Comparison of ENCODE assay signal across 18 cellular contexts in the genomic region with DNA sequence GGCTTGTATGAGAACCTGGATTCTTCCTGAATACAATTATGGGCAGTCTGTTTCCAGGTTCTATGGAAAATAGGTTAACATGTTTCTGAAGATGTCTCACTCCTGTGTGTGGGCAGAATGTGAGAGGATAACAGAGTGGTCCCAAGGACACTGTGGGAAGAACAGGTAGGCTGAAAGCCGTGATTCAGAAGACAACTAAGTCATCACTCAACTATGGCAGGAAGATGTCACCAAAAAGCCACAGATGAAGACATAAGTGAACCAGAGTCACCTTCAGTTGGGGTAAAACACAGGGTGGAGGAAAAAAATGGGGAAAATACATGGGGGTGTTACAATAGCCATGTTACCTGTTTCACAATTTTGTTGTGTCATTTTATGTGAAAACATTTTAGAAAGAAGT.
DNase-seq lines count a peak whose midpoint lies in the region; ATAC-seq and TF ChIP-seq lines count a peak whose summit lies in the region.
"Had no signal": no experiment of that assay in that cellular context is flagged by ENCODE, and none has a peak within 500 bp of the region (broad histone marks: within the 10 kb centered on the region; RNA-seq: fewer than 3 reads in every experiment).

No MANE protein-coding gene starts in this region.

- DNase-seq in activated naive CD8-positive, alpha-beta T cell treated with anti-CD3 and anti-CD28 coated beads, Interleukin-2, amount 50 U/mL, for 24 hours = no peak
- DNase-seq in heart left ventricle = no peak
- no peak for DNase-seq in NCI-H526 (lab: John Stamatoyannopoulos, UW)
- DNase-seq: activated gamma-delta T cell; DMS 273 treated with DMSO at 0.1 percent for 48 hours; KG1; kidney glomerular epithelial cell; mucosa of descending colon; NCI-H1436 treated with DMSO at 0.1 percent for 48 hours; NCI-H2227 treated with DMSO at 0.1 percent for 48 hours; NK-92 treated with Interleukin-12 subunit alpha and Interleukin-12 subunit beta, amount 100 ng/mL, for 24 hours; T-helper 17 cell had no signal

- TF ChIP-seq POLR2A in heart left ventricle (IDR thresholded peaks at IDR 0.05) = no peak

- H3K9me3 ChIP-seq in heart left ventricle = no peaks in the 10 kb centered on the region
- H3K9me3 ChIP-seq: mucosa of descending colon had no signal

- peaks cover 12% of the 10 kb centered on the region for H3K36me3 Mint-ChIP-seq in activated naive CD8-positive, alpha-beta T cell treated with anti-CD3 and anti-CD28 coated beads, Interleukin-2, amount 50 U/mL, for 24 hours (ENCODE audit: low read depth)

- H3K27me3 ChIP-seq in heart left ventricle = no peaks in the 10 kb centered on the region

- H3K4me3 Mint-ChIP-seq in activated naive CD8-positive, alpha-beta T cell treated with anti-CD3 and anti-CD28 coated beads, Interleukin-2, amount 50 U/mL, for 24 hours = no peak overlapping the region
- H3K4me3 Mint-ChIP-seq: T-helper 17 cell had no signal

- H3K4me1 Mint-ChIP-seq in activated naive CD8-positive, alpha-beta T cell treated with anti-CD3 and anti-CD28 coated beads, Interleukin-2, amount 50 U/mL, for 24 hours = peaks cover 33% of the 10 kb centered on the region

- peak overlapping the region; percentile 76 for H3K27ac Mint-ChIP-seq in activated naive CD8-positive, alpha-beta T cell treated with anti-CD3 and anti-CD28 coated beads, Interleukin-2, amount 50 U/mL, for 24 hours
- H3K27ac Mint-ChIP-seq: T-helper 17 cell had no signal

- TF ChIP-seq CTCF in heart left ventricle (IDR thresholded peaks at IDR 0.05) = no peak

- H3K36me3 ChIP-seq in heart left ventricle = peaks cover 0 to 7% (median 0%) of the 10 kb centered on the region in 9 donors

- no peaks in the 10 kb centered on the region for H3K9me3 Mint-ChIP-seq in activated naive CD8-positive, alpha-beta T cell treated with anti-CD3 and anti-CD28 coated beads, Interleukin-2, amount 50 U/mL, for 24 hours

- H3K27ac ChIP-seq in heart left ventricle = no peak overlapping the region
- H3K27ac ChIP-seq: HL-60 had no signal

- intact Hi-C loops in heart left ventricle (cut with DNase I) = no loop called here

- H3K4me3 ChIP-seq in heart left ventricle = no peak overlapping the region
- H3K4me3 ChIP-seq: mucosa of descending colon had no signal

- 87 to 96% (median 93%) methylated on average over 1 of the region's 1 CpG for WGBS in heart left ventricle, 4 donors

- no peaks in the 10 kb centered on the region for H3K27me3 Mint-ChIP-seq in activated naive CD8-positive, alpha-beta T cell treated with anti-CD3 and anti-CD28 coated beads, Interleukin-2, amount 50 U/mL, for 24 hours
- H3K27me3 Mint-ChIP-seq: T-helper 17 cell had no signal

- ATAC-seq in GM18502 (IDR thresholded peaks at IDR 0.05; ENCODE audit: poor library complexity, unreplicated experiment) = peak; percentile 44
- peak; percentile 26 for ATAC-seq in GM19025 (IDR thresholded peaks at IDR 0.05; ENCODE audit: low read depth, unreplicated experiment)
- peak; percentile 45 for ATAC-seq in HG02870 (IDR thresholded peaks at IDR 0.05; ENCODE audit: unreplicated experiment)
- ATAC-seq in activated naive CD8-positive, alpha-beta T cell treated with anti-CD3 and anti-CD28 coated beads, Interleukin-2, amount 50 U/mL, for 24 hours = peak; percentile 76
- ATAC-seq in GM18858 (IDR thresholded peaks at IDR 0.05; ENCODE audit: unreplicated experiment) = no peak
- ATAC-seq in heart left ventricle = no peak
- ATAC-seq: Right ventricle myocardium inferior, T-helper 17 cell had no signal

- H3K4me1 ChIP-seq in heart left ventricle = no peaks in the 10 kb centered on the region

Comparison
In these comparisons a context has a peak if more than half of its experiments do, and no peak if none do; other contexts are left out.
1. ATAC-seq: peak in GM18502 (single experiment), GM19025 (single experiment), HG02870 (single experiment) and activated naive CD8-positive, alpha-beta T cell treated with anti-CD3 and anti-CD28 coated beads, Interleukin-2, amount 50 U/mL, for 24 hours (single experiment); none in GM18858 (single experiment) and heart left ventricle (0 of 4).